Comparison of ENCODE assay signal across 1 cellular context in genomic region chr1:37859507-37860345, GRCh38.
TF ChIP-seq lines count a peak whose summit lies in the region.

TSS of gene MTF1 (minus strand) at chr1:37859592. CDS start at chr1:37857658, 1,934 bp downstream.

TF ChIP-seq in GM23338, 12 proteins besides CTCF, POLR2A, EP300 and RAD21 (continued from another document):
- TF ChIP-seq NANOG (IDR thresholded peaks at IDR 0.05; ENCODE audit: borderline replicate concordance) (no peak), ZNF114 (CRISPR knock-in tag; IDR thresholded peaks at IDR 0.05) (no peak), ZNF331 (CRISPR knock-in tag; IDR thresholded peaks at IDR 0.05; ENCODE audit: low read depth) (no peak), POLR2AphosphoS5 (IDR thresholded peaks at IDR 0.05; ENCODE audit: low read depth) (peak; percentile 93), EZH2phosphoT487 (IDR thresholded peaks at IDR 0.05; ENCODE audit: unreplicated experiment) (no peak), EZH2 (IDR thresholded peaks at IDR 0.05; ENCODE audit: low read depth, unreplicated experiment) (no peak), CREB1 (CRISPR knock-in tag; IDR thresholded peaks at IDR 0.05; ENCODE audit: low read depth) (peak; percentile 94)
